Comparison of ENCODE assay signal across 1 cellular context in the genomic region with DNA sequence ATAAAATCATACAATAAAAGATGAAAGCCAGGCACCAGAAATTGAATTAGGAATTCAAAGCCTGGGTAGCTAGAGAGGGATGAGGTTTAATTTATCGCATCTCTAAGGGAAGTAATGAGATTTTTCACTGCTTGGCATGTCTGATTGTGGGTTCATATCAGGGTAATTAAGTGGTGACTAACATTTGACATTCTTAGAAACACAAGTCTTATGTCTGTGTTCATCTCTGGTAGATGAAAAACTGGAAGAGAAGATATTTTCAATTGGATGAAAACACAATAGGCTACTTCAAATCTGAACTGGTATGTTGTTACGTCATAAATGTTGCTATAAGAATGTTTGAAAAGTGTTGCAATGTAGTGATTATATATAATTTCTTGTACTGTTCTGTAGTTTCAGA.
TF ChIP-seq lines count a peak whose summit lies in the region.

No MANE protein-coding gene starts in this region.

TF ChIP-seq in GM23338, 12 proteins besides CTCF, POLR2A, EP300 and RAD21 (continued from another document):
- no peak for TF ChIP-seq ZNF462 (CRISPR knock-in tag; IDR thresholded peaks at IDR 0.05)
- no peak for TF ChIP-seq JUNB (IDR thresholded peaks at IDR 0.05; ENCODE audit: unreplicated experiment)
